9 cellular contexts compared by ENCODE assay signal in the genomic region with DNA sequence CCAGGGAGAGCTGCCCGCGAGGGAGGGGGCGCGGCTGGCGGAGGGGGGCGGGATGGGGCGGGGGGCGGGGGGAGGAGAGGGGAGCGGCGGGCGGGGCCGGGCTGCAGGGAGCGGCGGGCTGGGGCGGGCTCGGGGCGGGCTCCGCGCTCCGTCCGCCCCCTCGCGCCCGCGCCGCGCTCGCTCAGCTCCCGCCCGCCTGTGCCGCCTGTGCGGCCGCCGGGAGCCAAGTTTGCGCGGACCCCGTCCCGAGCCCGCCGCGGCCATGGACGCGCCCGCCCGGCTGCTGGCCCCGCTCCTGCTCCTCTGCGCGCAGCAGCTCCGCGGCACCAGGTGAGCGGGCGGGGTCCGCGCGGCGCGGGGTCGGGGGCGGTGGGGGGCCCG. TPM values are rescaled to one million over a fixed set of nuclear protein-coding genes. Genes with fewer than 3 reads are reported as not detected.
DNase-seq lines count a peak whose midpoint lies in the region; ATAC-seq and TF ChIP-seq lines count a peak whose summit lies in the region.
"Had no signal": no experiment of that assay in that cellular context is flagged by ENCODE, and none has a peak within 500 bp of the region (broad histone marks: within the 10 kb centered on the region; RNA-seq: fewer than 3 reads in every experiment).

A gene with protein sequence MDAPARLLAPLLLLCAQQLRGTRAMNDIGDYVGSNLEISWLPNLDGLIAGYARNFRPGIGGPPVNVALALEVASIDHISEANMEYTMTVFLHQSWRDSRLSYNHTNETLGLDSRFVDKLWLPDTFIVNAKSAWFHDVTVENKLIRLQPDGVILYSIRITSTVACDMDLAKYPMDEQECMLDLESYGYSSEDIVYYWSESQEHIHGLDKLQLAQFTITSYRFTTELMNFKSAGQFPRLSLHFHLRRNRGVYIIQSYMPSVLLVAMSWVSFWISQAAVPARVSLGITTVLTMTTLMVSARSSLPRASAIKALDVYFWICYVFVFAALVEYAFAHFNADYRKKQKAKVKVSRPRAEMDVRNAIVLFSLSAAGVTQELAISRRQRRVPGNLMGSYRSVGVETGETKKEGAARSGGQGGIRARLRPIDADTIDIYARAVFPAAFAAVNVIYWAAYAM (plus strand): TSS at position 184 of the 381 bp plus-strand sequence. CDS start 79 bp downstream, at position 263.

- H3K27me3 ChIP-seq in dorsolateral prefrontal cortex, result peaks cover 0 to 65% (median 22%) of the 10 kb centered on the region in 45 donors

- TF ChIP-seq CTCF in dorsolateral prefrontal cortex (IDR thresholded peaks at IDR 0.05 in 54 of 56, conservative IDR thresholded peaks at IDR 0.05 in 2 of 56; ENCODE audit: low read depth in 1 of 56, partially characterized antibody in 56 of 56) (no peak), progenitor cell of endocrine pancreas (IDR thresholded peaks at IDR 0.05; ENCODE audit: unreplicated experiment) (no peak)

- H3K36me3 Mint-ChIP-seq in progenitor cell of endocrine pancreas (ENCODE audit: insufficient read depth), result no peaks in the 10 kb centered on the region

- H3K4me1 Mint-ChIP-seq in progenitor cell of endocrine pancreas (ENCODE audit: low read depth), result no peaks in the 10 kb centered on the region

- peak within 1 kb of the TSS in 51 of 59 donors; percentile 1 to 95 (median 72) for H3K27ac ChIP-seq in dorsolateral prefrontal cortex

- peak within 1 kb of the TSS in 58 of 59 donors; percentile 12 to 70 (median 54) for H3K4me3 ChIP-seq in dorsolateral prefrontal cortex

- H3K27me3 Mint-ChIP-seq in progenitor cell of endocrine pancreas, result peaks cover 83% of the 10 kb centered on the region

- peak within 1 kb of the TSS; percentile 17 for H3K4me3 Mint-ChIP-seq in progenitor cell of endocrine pancreas (ENCODE audit: low read depth)

- peak within 1 kb of the TSS; percentile 62 for H3K27ac Mint-ChIP-seq in progenitor cell of endocrine pancreas

- ATAC-seq in GM21576 (IDR thresholded peaks at IDR 0.05; ENCODE audit: unreplicated experiment), result no peak

- intact Hi-C loops in dorsolateral prefrontal cortex (cut with DNase I), result no loop called here

- no peaks in the 10 kb centered on the region for H3K9me3 Mint-ChIP-seq in progenitor cell of endocrine pancreas (ENCODE audit: low read depth)

- DNase-seq in NCI-H1436 (lab: John Stamatoyannopoulos, UW), result peak; percentile 3
- no peak for DNase-seq in NCI-H1436 treated with DMSO at 0.1 percent for 48 hours (lab: John Stamatoyannopoulos, UW)
- peak; percentile 18 for DNase-seq in NCI-H2227 treated with DMSO at 0.1 percent for 48 hours (lab: John Stamatoyannopoulos, UW)
- DNase-seq in dorsolateral prefrontal cortex, result peak in 1 of 10 donors; percentile 61
- no peak for DNase-seq in progenitor cell of endocrine pancreas (ENCODE audit: low spot score, unreplicated experiment)
- DNase-seq in hepatic stellate cell (ENCODE audit: low spot score), result no peak
- DNase-seq in medulla oblongata (ENCODE audit: extremely low spot score), result no peak
- DNase-seq: left cardiac atrium had no signal

RNA-seq across cellular contexts. Expression of the gene that starts here (rescaled TPM):
- total RNA-seq in dorsolateral prefrontal cortex (100 to 1,000 TPM in 62 of 120 experiments, 10 to 100 TPM in 58; 24.7 to 182 (median 102) TPM), progenitor cell of endocrine pancreas (not detected in 2 replicates)

Comparison
In these comparisons a context has a peak if more than half of its experiments do, and no peak if none do; other contexts are left out.
1. RNA of the gene that starts here (total RNA-seq): 24.7 to 182 TPM in dorsolateral prefrontal cortex; not detected in progenitor cell of endocrine pancreas; every median in the first group is over 10 times any median in the second.
2. DNase-seq: peak in NCI-H1436 (single experiment) and NCI-H2227 treated with DMSO at 0.1 percent for 48 hours (single experiment); none in NCI-H1436 treated with DMSO at 0.1 percent for 48 hours (single experiment), progenitor cell of endocrine pancreas (single experiment), hepatic stellate cell (single experiment) and medulla oblongata (single experiment).